In genomic region chr16:72128701-72129100, GRCh38 we compare ENCODE assay signal across 1 cellular context.
TF ChIP-seq lines count a peak whose summit lies in the region.

No MANE protein-coding gene starts in this region.

TF ChIP-seq in WTC11, 78 proteins besides CTCF, POLR2A, EP300 and RAD21 (continued from another document):
- TF ChIP-seq ATF6 (CRISPR knock-in tag; IDR thresholded peaks at IDR 0.05): no peak
